Comparison of ENCODE assay signal across 27 cellular contexts in genomic region chr5:124751031-124751430, GRCh38. TPM values are rescaled to one million over a fixed set of nuclear protein-coding genes. Genes with fewer than 3 reads are reported as not detected.
DNase-seq lines count a peak whose midpoint lies in the region; ATAC-seq and TF ChIP-seq lines count a peak whose summit lies in the region.
"Had no signal": no experiment of that assay in that cellular context is flagged by ENCODE, and none has a peak within 500 bp of the region (broad histone marks: within the 10 kb centered on the region; RNA-seq: fewer than 3 reads in every experiment).

No MANE protein-coding gene starts in this region.

- peak overlapping the region; percentile 25 for H3K4me3 ChIP-seq in GM23338
- H3K4me3 ChIP-seq in OCI-LY1 (ENCODE audit: low read depth, low read length, poor library complexity, severe bottlenecking), result no peak overlapping the region
- no peak overlapping the region for H3K4me3 ChIP-seq in neural progenitor cell
- no peak overlapping the region for H3K4me3 ChIP-seq in effector memory CD4-positive, alpha-beta T cell (ENCODE audit: insufficient read depth, low read depth, low read length, poor library complexity, severe bottlenecking)
- H3K4me3 ChIP-seq: gastroesophageal sphincter, K562, left lung, prostate gland, tibial artery had no signal

- DNase-seq in GM23338 (ENCODE audit: low spot score), result peak; percentile 79
- no peak for DNase-seq in glutamatergic neuron
- no peak for DNase-seq in neural progenitor cell (ENCODE audit: low spot score)
- DNase-seq in activated T-cell treated with anti-CD3 and anti-CD28 coated beads, Interleukin-2, amount 50 U/mL, for 1 hour, result no peak
- no peak for DNase-seq in activated CD8-positive, alpha-beta memory T cell treated with anti-CD3 and anti-CD28 coated beads for 24 hours
- DNase-seq in 8988T, result no peak
- DNase-seq in effector memory CD4-positive, alpha-beta T cell, result no peak
- DNase-seq: activated CD4-positive, alpha-beta T cell treated with anti-CD3 and anti-CD28 coated beads for 36 hours; activated CD8-positive, alpha-beta T cell treated with anti-CD3 and anti-CD28 coated beads, Interleukin-2, amount 10 ng/mL, durations not matched to agents 7 days and 5 days; amniotic stem cell; BE2C; DMS153; hippocampal formation; left lung; NCI-H1092 treated with DMSO at 0.1 percent for 48 hours; NCI-H187; NCI-H510A; SHP77; stimulated activated CD8-positive, alpha-beta memory T cell treated with anti-CD3 and anti-CD28 coated beads, Interleukin-4, amount 100 ng/mL, for 48 hours; T-helper 17 cell; tibial artery had no signal

- no peak for TF ChIP-seq CTCF in GM23338 (conservative IDR thresholded peaks at IDR 0.05; ENCODE audit: low read depth in 2 of 2)
- no peak for TF ChIP-seq CTCF in OCI-LY1 (IDR thresholded peaks at IDR 0.05; ENCODE audit: low read length)
- no peak for TF ChIP-seq CTCF in glutamatergic neuron (IDR thresholded peaks at IDR 0.05; ENCODE audit: partially characterized antibody, unreplicated experiment)
- no peak for TF ChIP-seq CTCF in neural progenitor cell (IDR thresholded peaks at IDR 0.05)

- H3K9me2 ChIP-seq in GM23338 (ENCODE audit: insufficient read depth) (no peaks in the 10 kb centered on the region), OCI-LY1 (ENCODE audit: low read depth, low read length) (no peaks in the 10 kb centered on the region)

- peaks cover 30% of the 10 kb centered on the region for H3K4me1 ChIP-seq in GM23338 (ENCODE audit: insufficient read depth)
- peaks cover 58% of the 10 kb centered on the region for H3K4me1 ChIP-seq in OCI-LY1 (ENCODE audit: insufficient read depth, low read length, severe bottlenecking)
- H3K4me1 ChIP-seq in neural progenitor cell, result peaks cover 36% of the 10 kb centered on the region
- H3K4me1 ChIP-seq in effector memory CD4-positive, alpha-beta T cell (ENCODE audit: control insufficient read depth, insufficient read depth, low read length, poor library complexity, severe bottlenecking), result peaks cover 5% of the 10 kb centered on the region
- H3K4me1 ChIP-seq: prostate gland had no signal

- H3F3A ChIP-seq in GM23338 (replicated peaks; ENCODE audit: low read depth), result no peaks in the 10 kb centered on the region
- 0 out of 2 replicates have a peak, but pooled peaks cover 9% of the 10 kb centered on the region for H3F3A ChIP-seq in OCI-LY1 (ENCODE audit: insufficient read depth, low read length)
- peaks cover 48% of the 10 kb centered on the region for H3F3A ChIP-seq in neural progenitor cell (ENCODE audit: low read depth)

- no peaks in the 10 kb centered on the region for H3K27me3 ChIP-seq in GM23338 (ENCODE audit: insufficient read depth)
- H3K27me3 ChIP-seq in OCI-LY1 (ENCODE audit: insufficient read depth, low read length), result no peaks in the 10 kb centered on the region
- no peaks in the 10 kb centered on the region for H3K27me3 ChIP-seq in neural progenitor cell
- H3K27me3 ChIP-seq in effector memory CD4-positive, alpha-beta T cell (replicated peaks; ENCODE audit: control insufficient read depth, insufficient read depth, low read length, poor library complexity, severe bottlenecking), result peaks cover 22% of the 10 kb centered on the region
- H3K27me3 ChIP-seq: BE2C, gastroesophageal sphincter, tibial artery had no signal

- peaks cover 2% of the 10 kb centered on the region; the same call in 2 of the 3 replicates for H3K36me3 Mint-ChIP-seq in GM23338 (ENCODE audit: low read depth)
- no peaks in the 10 kb centered on the region for H3K36me3 Mint-ChIP-seq in glutamatergic neuron (ENCODE audit: unreplicated experiment)
- H3K36me3 Mint-ChIP-seq in neural progenitor cell, result no peaks in the 10 kb centered on the region
- H3K36me3 Mint-ChIP-seq: activated naive CD4-positive, alpha-beta T cell treated with anti-CD3 and anti-CD28 coated beads, Interleukin-2, amount 50 U/mL, for 24 hours had no signal

- peaks cover 38% of the 10 kb centered on the region for H3K4me1 Mint-ChIP-seq in GM23338
- H3K4me1 Mint-ChIP-seq in glutamatergic neuron (ENCODE audit: low read depth, unreplicated experiment), result peaks cover 33% of the 10 kb centered on the region
- H3K4me1 Mint-ChIP-seq in neural progenitor cell, result peaks cover 62% of the 10 kb centered on the region

- H3K79me2 ChIP-seq in GM23338 (replicated peaks; ENCODE audit: insufficient read depth) (peaks cover 15% of the 10 kb centered on the region), OCI-LY1 (ENCODE audit: insufficient read depth, low read length) (peaks cover 10% of the 10 kb centered on the region), neural progenitor cell (ENCODE audit: low read depth) (peaks cover 35% of the 10 kb centered on the region)

- H3K4me3 Mint-ChIP-seq in GM23338 (peak overlapping the region; percentile 46), glutamatergic neuron (ENCODE audit: unreplicated experiment) (no peak overlapping the region), neural progenitor cell (peak overlapping the region; percentile 44)
- H3K4me3 Mint-ChIP-seq: activated CD4-positive, alpha-beta T cell treated with anti-CD3 and anti-CD28 coated beads for 36 hours; activated CD8-positive, alpha-beta T cell treated with anti-CD3 and anti-CD28 coated beads, Interleukin-2, amount 10 ng/mL, durations not matched to agents 7 days and 5 days; activated naive CD4-positive, alpha-beta T cell treated with anti-CD3 and anti-CD28 coated beads, Interleukin-2, amount 50 U/mL, for 24 hours; T-helper 17 cell had no signal

- no peaks in the 10 kb centered on the region for H3K9me3 ChIP-seq in OCI-LY1 (ENCODE audit: low read length)
- no peaks in the 10 kb centered on the region for H3K9me3 ChIP-seq in neural progenitor cell (ENCODE audit: low read depth)
- H3K9me3 ChIP-seq in effector memory CD4-positive, alpha-beta T cell (ENCODE audit: control insufficient read depth, low read length), result no peaks in the 10 kb centered on the region
- H3K9me3 ChIP-seq: BE2C, gastroesophageal sphincter, left lung, prostate gland, tibial artery had no signal

- H3K4me2 ChIP-seq in GM23338 (peak overlapping the region; percentile 78), OCI-LY1 (ENCODE audit: low read length) (no peak overlapping the region), neural progenitor cell (peak overlapping the region; percentile 98)

- H4K20me1 ChIP-seq in GM23338 (replicated peaks; ENCODE audit: insufficient read depth) (no peaks in the 10 kb centered on the region), OCI-LY1 (ENCODE audit: insufficient read depth, low read length) (no peaks in the 10 kb centered on the region), neural progenitor cell (ENCODE audit: low read depth) (no peaks in the 10 kb centered on the region)

- H3K9ac ChIP-seq in OCI-LY1 (ENCODE audit: low read length), result no peak overlapping the region
- no peak overlapping the region for H3K9ac ChIP-seq in neural progenitor cell

- H3K27ac ChIP-seq in GM23338 (ENCODE audit: low read depth), result peak overlapping the region; percentile 78
- peak overlapping the region; percentile 99 for H3K27ac ChIP-seq in OCI-LY1 (ENCODE audit: low read depth, low read length, poor library complexity, severe bottlenecking)
- no peak overlapping the region for H3K27ac ChIP-seq in neural progenitor cell
- H3K27ac ChIP-seq in effector memory CD4-positive, alpha-beta T cell (ENCODE audit: insufficient read depth, low read length, poor library complexity, severe bottlenecking), result no peak overlapping the region
- H3K27ac ChIP-seq: left lung, prostate gland, tibial artery had no signal

- H3K27ac Mint-ChIP-seq in GM23338 (peak overlapping the region; percentile 92), glutamatergic neuron (ENCODE audit: unreplicated experiment) (peak overlapping the region; percentile 31), neural progenitor cell (peak overlapping the region; percentile 95)
- H3K27ac Mint-ChIP-seq: activated CD4-positive, alpha-beta T cell treated with anti-CD3 and anti-CD28 coated beads for 36 hours; activated CD8-positive, alpha-beta T cell treated with anti-CD3 and anti-CD28 coated beads, Interleukin-2, amount 10 ng/mL, durations not matched to agents 7 days and 5 days; activated naive CD4-positive, alpha-beta T cell treated with anti-CD3 and anti-CD28 coated beads, Interleukin-2, amount 50 U/mL, for 24 hours; T-helper 17 cell had no signal

- no peaks in the 10 kb centered on the region for H3K36me3 ChIP-seq in GM23338 (ENCODE audit: insufficient read depth)
- H3K36me3 ChIP-seq in OCI-LY1 (ENCODE audit: insufficient read depth, low read length), result no peaks in the 10 kb centered on the region
- no peaks in the 10 kb centered on the region for H3K36me3 ChIP-seq in neural progenitor cell
- H3K36me3 ChIP-seq in effector memory CD4-positive, alpha-beta T cell (ENCODE audit: control insufficient read depth, insufficient read depth, low read length), result no peaks in the 10 kb centered on the region
- H3K36me3 ChIP-seq: BE2C, gastroesophageal sphincter, left lung, prostate gland, tibial artery had no signal

- no peak; the same call in 2 of the 3 replicates for ATAC-seq in GM23338
- ATAC-seq: activated CD4-positive, alpha-beta T cell treated with anti-CD3 and anti-CD28 coated beads for 36 hours; activated CD8-positive, alpha-beta T cell treated with anti-CD3 and anti-CD28 coated beads, Interleukin-2, amount 10 ng/mL, durations not matched to agents 7 days and 5 days; gastroesophageal sphincter; K562; left lung; sciatic nerve; T-helper 17 cell had no signal

- H3K9me3 Mint-ChIP-seq in GM23338 (no peaks in the 10 kb centered on the region; the same call in 2 of the 3 replicates), glutamatergic neuron (ENCODE audit: unreplicated experiment) (peaks cover 31% of the 10 kb centered on the region), neural progenitor cell (no peaks in the 10 kb centered on the region)
- H3K9me3 Mint-ChIP-seq: activated naive CD4-positive, alpha-beta T cell treated with anti-CD3 and anti-CD28 coated beads, Interleukin-2, amount 50 U/mL, for 24 hours had no signal

- H2AFZ ChIP-seq in GM23338 (no peak overlapping the region), OCI-LY1 (ENCODE audit: low read length) (no peak overlapping the region), neural progenitor cell (replicated peaks) (no peak overlapping the region)

- H3K27me3 Mint-ChIP-seq in GM23338 (ENCODE audit: insufficient read depth, low read depth, poor library complexity) (peaks cover 6% of the 10 kb centered on the region), glutamatergic neuron (ENCODE audit: unreplicated experiment) (peaks cover 24% of the 10 kb centered on the region), neural progenitor cell (ENCODE audit: insufficient read depth, low read depth) (peaks cover 8% of the 10 kb centered on the region)

TF ChIP-seq in GM23338, 12 proteins besides CTCF, POLR2A, EP300 and RAD21:
- no peak for TF ChIP-seq JUNB (IDR thresholded peaks at IDR 0.05; ENCODE audit: unreplicated experiment)
- peak; percentile 100 for TF ChIP-seq NANOG (IDR thresholded peaks at IDR 0.05; ENCODE audit: borderline replicate concordance)
- TF ChIP-seq CREB1 (CRISPR knock-in tag; IDR thresholded peaks at IDR 0.05; ENCODE audit: low read depth), result peak; percentile 54

RNA-seq across cellular contexts. Expression of gene ZNF608, which starts 4.6 kb away (rescaled TPM):
- total RNA-seq in GM23338 (2014; rRNA removed; shearing (Covaris generic)), result 39.7 and 42.4 TPM in 2 replicates
- 20.0 and 20.5 TPM in 2 replicates for polyA plus RNA-seq in GM23338 (2016; fragmentation: Nextera tagmentation; extraction: Ambion mirVana)
- total RNA-seq in glutamatergic neuron (ENCODE audit: unreplicated experiment) (161 TPM), neural progenitor cell (ENCODE audit: low replicate concordance) (168 and 213 TPM in 2 replicates)
- total RNA-seq: activated CD4-positive, alpha-beta T cell treated with anti-CD3 and anti-CD28 coated beads for 36 hours; activated CD8-positive, alpha-beta T cell treated with anti-CD3 and anti-CD28 coated beads, Interleukin-2, amount 10 ng/mL, durations not matched to agents 7 days and 5 days had no signal

Comparison
In these comparisons a context has a peak if more than half of its experiments do, and no peak if none do; other contexts are left out.
1. H3K27ac ChIP-seq: peak in GM23338 (single experiment) and OCI-LY1 (single experiment); none in neural progenitor cell (single experiment) and effector memory CD4-positive, alpha-beta T cell (single experiment).
2. H3K27ac Mint-ChIP-seq: peak in every context shown above with its lines; median percentile 95 in neural progenitor cell; 92 in GM23338; 31 in glutamatergic neuron.